In the genomic region with DNA sequence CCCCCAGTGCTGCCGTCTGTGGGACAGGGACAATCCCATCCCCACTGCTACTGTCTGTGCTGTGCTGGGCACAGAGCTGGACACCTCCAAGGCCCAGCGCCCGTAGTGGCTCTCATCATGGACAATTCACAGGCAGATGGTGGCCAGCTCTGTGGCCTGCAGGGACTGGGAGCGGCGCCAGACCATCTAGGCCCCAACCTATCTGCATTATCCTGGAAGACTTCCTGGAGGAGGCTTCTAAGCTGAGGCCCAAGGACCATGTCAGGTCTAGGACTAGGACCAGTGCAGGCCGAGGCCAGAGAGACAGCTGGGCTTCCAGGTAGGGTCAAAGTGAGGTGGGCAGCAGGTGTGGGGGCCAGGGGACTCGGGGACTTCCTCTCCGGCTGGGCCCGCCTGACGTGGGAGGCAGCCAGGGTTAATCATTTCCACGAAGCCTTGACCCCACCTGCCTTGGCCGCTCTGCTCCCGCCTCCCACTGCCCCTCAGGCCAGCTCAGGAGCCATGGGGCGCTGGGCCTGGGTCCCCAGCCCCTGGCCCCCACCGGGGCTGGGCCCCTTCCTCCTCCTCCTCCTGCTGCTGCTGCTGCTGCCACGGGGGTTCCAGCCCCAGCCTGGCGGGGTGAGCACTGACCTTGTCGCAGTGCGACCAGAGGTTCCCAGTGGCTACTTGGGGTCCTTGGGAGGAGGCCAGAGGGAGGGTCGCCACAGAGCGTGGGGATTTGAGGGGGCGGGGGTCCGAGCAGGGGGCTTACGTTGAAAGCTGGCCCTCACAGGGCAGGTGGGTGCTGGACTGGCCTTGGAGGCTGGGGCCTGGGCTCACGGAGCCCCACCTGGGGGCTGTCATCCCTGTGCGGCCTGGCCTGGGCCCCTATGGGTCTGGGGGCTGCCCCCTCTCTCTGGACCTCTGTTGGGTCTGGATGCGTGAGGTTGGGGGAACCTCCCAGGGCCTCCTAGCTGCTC, we compare ENCODE assay signal across 1 cellular context.
TF ChIP-seq lines count a peak whose summit lies in the region.

Gene HGFAC, plus strand, starts transcription at position 468 of the 959 bp plus-strand sequence. Its CDS starts 34 bp downstream, at position 502.

TF ChIP-seq in HepG2, 621 proteins besides CTCF, POLR2A, EP300 and RAD21 (continued from another document and continues in another):
- TF ChIP-seq ZNF740 (CRISPR knock-in tag; IDR thresholded peaks at IDR 0.05) (no peak), GRHL1 (CRISPR knock-in tag; conservative IDR thresholded peaks at IDR 0.05) (no peak), ZNF484 (CRISPR knock-in tag; IDR thresholded peaks at IDR 0.05; ENCODE audit: borderline replicate concordance, low read depth) (0 out of 2 replicates have a peak, but pooled peaks have one; percentile 32), JARID2 (CRISPR knock-in tag; IDR thresholded peaks at IDR 0.05; ENCODE audit: insufficient replicate concordance) (no peak), GPN1 (CRISPR knock-in tag; IDR thresholded peaks at IDR 0.05; ENCODE audit: borderline replicate concordance) (no peak), MYPOP (CRISPR knock-in tag; IDR thresholded peaks at IDR 0.05) (peak; percentile 24; the same call in 1 of the 2 replicates), RFX1 (IDR thresholded peaks at IDR 0.05) (no peak), NR2F2 (IDR thresholded peaks at IDR 0.05; ENCODE audit: borderline replicate concordance, low read depth) (no peak), HOXA3 (CRISPR knock-in tag; IDR thresholded peaks at IDR 0.05) (peak; percentile 81), THYN1 (CRISPR knock-in tag; IDR thresholded peaks at IDR 0.05; ENCODE audit: borderline replicate concordance, low read depth) (no peak), KDM2A (CRISPR knock-in tag; IDR thresholded peaks at IDR 0.05; ENCODE audit: borderline replicate concordance, low read depth) (no peak), ZNF33A (CRISPR knock-in tag; IDR thresholded peaks at IDR 0.05; ENCODE audit: borderline replicate concordance) (no peak), ZNF563 (CRISPR knock-in tag; IDR thresholded peaks at IDR 0.05) (0 out of 2 replicates have a peak, but pooled peaks have one; percentile 31), ZNF205 (CRISPR knock-in tag; IDR thresholded peaks at IDR 0.05) (no peak), ZFP82 (CRISPR knock-in tag; IDR thresholded peaks at IDR 0.05; ENCODE audit: borderline replicate concordance) (no peak), ZBTB42 (CRISPR knock-in tag; IDR thresholded peaks at IDR 0.05) (no peak), ZNF569 (CRISPR knock-in tag; IDR thresholded peaks at IDR 0.05; ENCODE audit: borderline replicate concordance) (no peak), AGO1 (IDR thresholded peaks at IDR 0.05; ENCODE audit: low read depth, low read length, poor library complexity, severe bottlenecking) (no peak), ZNF234 (CRISPR knock-in tag; conservative IDR thresholded peaks at IDR 0.05) (no peak), CHCHD3 (CRISPR knock-in tag; IDR thresholded peaks at IDR 0.05) (peak; percentile 23; the same call in 1 of the 2 replicates), ZNF414 (CRISPR knock-in tag; IDR thresholded peaks at IDR 0.05) (0 out of 2 replicates have a peak, but pooled peaks have one; percentile 15), SIN3B (IDR thresholded peaks at IDR 0.05; ENCODE audit: low read length) (no peak), RBFOX2 (IDR thresholded peaks at IDR 0.05; ENCODE audit: low read depth, low read length) (peak; percentile 79), GABPB1 (CRISPR knock-in tag; IDR thresholded peaks at IDR 0.05) (peak; percentile 64; the same call in 1 of the 2 replicates), ZNF724P (CRISPR knock-in tag; IDR thresholded peaks at IDR 0.05; ENCODE audit: borderline replicate concordance) (no peak), ZNF136 (CRISPR knock-in tag; IDR thresholded peaks at IDR 0.05; ENCODE audit: low read depth) (no peak), ZBTB38 (CRISPR knock-in tag; IDR thresholded peaks at IDR 0.05) (peak; percentile 64), CBX2 (IDR thresholded peaks at IDR 0.05; ENCODE audit: low read depth, low read length) (no peak), CBX2 (CRISPR knock-in tag; IDR thresholded peaks at IDR 0.05; ENCODE audit: low read depth) (no peak), ATF2 (CRISPR knock-in tag; IDR thresholded peaks at IDR 0.05) (no peak), REST (IDR thresholded peaks at IDR 0.05; ENCODE audit: borderline replicate concordance in 1 of 2, low read depth in 1 of 2, low read length in 2 of 2) (no peak), SP4 (CRISPR knock-in tag; IDR thresholded peaks at IDR 0.05) (no peak), SMAD1 (CRISPR knock-in tag; IDR thresholded peaks at IDR 0.05; ENCODE audit: borderline replicate concordance, low read depth) (no peak), MTERF4 (CRISPR knock-in tag; IDR thresholded peaks at IDR 0.05) (no peak)
- TF ChIP-seq, protein P1, sequence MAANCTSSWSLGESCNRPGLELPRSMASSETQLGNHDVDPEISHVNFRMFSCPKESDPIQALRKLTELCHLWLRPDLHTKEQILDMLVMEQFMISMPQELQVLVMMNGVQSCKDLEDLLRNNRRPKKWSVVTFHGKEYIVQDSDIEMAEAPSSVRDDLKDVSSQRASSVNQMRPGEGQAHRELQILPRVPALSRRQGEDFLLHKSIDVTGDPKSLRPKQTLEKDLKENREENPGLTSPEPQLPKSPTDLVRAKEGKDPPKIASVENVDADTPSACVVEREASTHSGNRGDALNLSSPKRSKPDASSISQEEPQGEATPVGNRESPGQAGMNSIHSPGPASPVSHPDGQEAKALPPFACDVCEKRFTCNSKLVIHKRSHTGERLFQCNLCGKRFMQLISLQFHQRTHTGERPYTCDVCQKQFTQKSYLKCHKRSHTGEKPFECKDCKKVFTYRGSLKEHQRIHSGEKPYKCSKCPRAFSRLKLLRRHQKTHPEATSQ (CRISPR knock-in tag; IDR thresholded peaks at IDR 0.05; ENCODE audit: borderline replicate concordance): no peak
- TF ChIP-seq, protein P2, sequence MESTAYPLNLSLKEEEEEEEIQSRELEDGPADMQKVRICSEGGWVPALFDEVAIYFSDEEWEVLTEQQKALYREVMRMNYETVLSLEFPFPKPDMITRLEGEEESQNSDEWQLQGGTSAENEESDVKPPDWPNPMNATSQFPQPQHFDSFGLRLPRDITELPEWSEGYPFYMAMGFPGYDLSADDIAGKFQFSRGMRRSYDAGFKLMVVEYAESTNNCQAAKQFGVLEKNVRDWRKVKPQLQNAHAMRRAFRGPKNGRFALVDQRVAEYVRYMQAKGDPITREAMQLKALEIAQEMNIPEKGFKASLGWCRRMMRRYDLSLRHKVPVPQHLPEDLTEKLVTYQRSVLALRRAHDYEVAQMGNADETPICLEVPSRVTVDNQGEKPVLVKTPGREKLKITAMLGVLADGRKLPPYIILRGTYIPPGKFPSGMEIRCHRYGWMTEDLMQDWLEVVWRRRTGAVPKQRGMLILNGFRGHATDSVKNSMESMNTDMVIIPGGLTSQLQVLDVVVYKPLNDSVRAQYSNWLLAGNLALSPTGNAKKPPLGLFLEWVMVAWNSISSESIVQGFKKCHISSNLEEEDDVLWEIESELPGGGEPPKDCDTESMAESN (CRISPR knock-in tag; conservative IDR thresholded peaks at IDR 0.05): no peak
- TF ChIP-seq, protein P3, sequence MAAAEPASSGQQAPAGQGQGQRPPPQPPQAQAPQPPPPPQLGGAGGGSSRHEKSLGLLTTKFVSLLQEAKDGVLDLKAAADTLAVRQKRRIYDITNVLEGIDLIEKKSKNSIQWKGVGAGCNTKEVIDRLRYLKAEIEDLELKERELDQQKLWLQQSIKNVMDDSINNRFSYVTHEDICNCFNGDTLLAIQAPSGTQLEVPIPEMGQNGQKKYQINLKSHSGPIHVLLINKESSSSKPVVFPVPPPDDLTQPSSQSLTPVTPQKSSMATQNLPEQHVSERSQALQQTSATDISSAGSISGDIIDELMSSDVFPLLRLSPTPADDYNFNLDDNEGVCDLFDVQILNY (CRISPR knock-in tag; conservative IDR thresholded peaks at IDR 0.05): no peak; the same call in 1 of the 2 replicates
- TF ChIP-seq, protein P4, sequence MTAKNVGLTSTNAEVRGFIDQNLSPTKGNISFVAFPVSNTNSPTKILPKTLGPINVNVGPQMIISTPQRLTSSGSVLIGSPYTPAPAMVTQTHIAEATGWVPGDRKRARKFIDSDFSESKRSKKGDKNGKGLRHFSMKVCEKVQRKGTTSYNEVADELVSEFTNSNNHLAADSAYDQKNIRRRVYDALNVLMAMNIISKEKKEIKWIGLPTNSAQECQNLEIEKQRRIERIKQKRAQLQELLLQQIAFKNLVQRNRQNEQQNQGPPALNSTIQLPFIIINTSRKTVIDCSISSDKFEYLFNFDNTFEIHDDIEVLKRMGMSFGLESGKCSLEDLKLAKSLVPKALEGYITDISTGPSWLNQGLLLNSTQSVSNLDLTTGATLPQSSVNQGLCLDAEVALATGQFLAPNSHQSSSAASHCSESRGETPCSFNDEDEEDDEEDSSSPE (CRISPR knock-in tag; IDR thresholded peaks at IDR 0.05): peak; percentile 49; the same call in 1 of the 2 replicates
